ENCODE assay signal across 21 cellular contexts in genomic region chr12:132653567-132654290, GRCh38. TPM values are rescaled to one million over a fixed set of nuclear protein-coding genes. Genes with fewer than 3 reads are reported as not detected.
"Had no signal": no experiment of that assay in that cellular context is flagged by ENCODE, and none has a peak within 500 bp of the region (broad histone marks: within the 10 kb centered on the region; RNA-seq: fewer than 3 reads in every experiment).

No MANE protein-coding gene starts in this region.

- H3K4me3 ChIP-seq: coronary artery had no signal

- H3K27me3 Mint-ChIP-seq: activated naive CD4-positive, alpha-beta T cell treated with anti-CD3 and anti-CD28 coated beads, Interleukin-2, amount 10 ng/mL, durations not matched to agents 7 days and 5 days; brain; central memory CD8-positive, alpha-beta T cell; type B pancreatic cell had no signal

- H3K27ac ChIP-seq: coronary artery, neutrophil had no signal

- H3K9me3 Mint-ChIP-seq: activated naive CD4-positive, alpha-beta T cell treated with anti-CD3 and anti-CD28 coated beads, Interleukin-2, amount 10 ng/mL, durations not matched to agents 7 days and 5 days; brain; central memory CD8-positive, alpha-beta T cell; natural killer cell; T-helper 1 cell treated with Interleukin-12 subunit alpha and Interleukin-12 subunit beta and Interleukin-4 antibody, amounts not matched to agents 30 μg/mL and 1 μg/mL, for 36 hours; type B pancreatic cell had no signal

- H3K4me3 Mint-ChIP-seq: activated naive CD4-positive, alpha-beta T cell treated with anti-CD3 and anti-CD28 coated beads, Interleukin-2, amount 10 ng/mL, durations not matched to agents 7 days and 5 days; brain; central memory CD8-positive, alpha-beta T cell; natural killer cell; T-helper 1 cell treated with Interleukin-12 subunit alpha and Interleukin-12 subunit beta and Interleukin-4 antibody, amounts not matched to agents 30 μg/mL and 1 μg/mL, for 36 hours; type B pancreatic cell had no signal

- H3K4me1 Mint-ChIP-seq: activated naive CD4-positive, alpha-beta T cell treated with anti-CD3 and anti-CD28 coated beads, Interleukin-2, amount 10 ng/mL, durations not matched to agents 7 days and 5 days; brain; central memory CD8-positive, alpha-beta T cell; natural killer cell had no signal

- H3K9me3 ChIP-seq: neutrophil had no signal

- H3K27ac Mint-ChIP-seq: activated naive CD4-positive, alpha-beta T cell treated with anti-CD3 and anti-CD28 coated beads, Interleukin-2, amount 10 ng/mL, durations not matched to agents 7 days and 5 days; brain; natural killer cell; T-helper 1 cell treated with Interleukin-12 subunit alpha and Interleukin-12 subunit beta and Interleukin-4 antibody, amounts not matched to agents 30 μg/mL and 1 μg/mL, for 36 hours; type B pancreatic cell had no signal

- ATAC-seq: left ventricle myocardium superior, natural killer cell had no signal

- DNase-seq: activated CD4-positive, alpha-beta T cell treated with anti-CD3 and anti-CD28 coated beads for 4 hours; activated naive CD4-positive, alpha-beta T cell treated with anti-CD3 and anti-CD28 coated beads, Interleukin-2, amount 10 ng/mL, durations not matched to agents 7 days and 5 days; amniotic stem cell; effector CD8-positive, alpha-beta T cell; kidney glomerular epithelial cell; left ventricle myocardium superior; mesenchymal stem cell; natural killer cell; stimulated activated CD4-positive, alpha-beta T cell treated with anti-CD3 and anti-CD28 coated beads, Interleukin-15, amount 100 ng/mL, for 24 hours; stimulated activated CD4-positive, alpha-beta T cell treated with anti-CD3 and anti-CD28 coated beads, Interleukin-4, amount 100 ng/mL, for 4 hours; stimulated activated CD8-positive, alpha-beta memory T cell treated with anti-CD3 and anti-CD28 coated beads, Interleukin-4, amount 100 ng/mL, for 48 hours; stimulated activated naive CD4-positive, alpha-beta T cell treated with Interleukin-2 at 50 U/mL for 16 hours had no signal

- H3K27me3 ChIP-seq: neutrophil had no signal

RNA-seq across cellular contexts. Expression of gene P2RX2, which starts 35.2 kb away (rescaled TPM):
- total RNA-seq: activated CD8-positive, alpha-beta memory T cell treated with anti-CD3 and anti-CD28 coated beads for 36 hours; fibroblast of villous mesenchyme; left ventricle myocardium superior; natural killer cell; skeletal muscle tissue had no signal

RNA-seq across cellular contexts. Expression of gene LRCOL1, which starts 43.3 kb away (rescaled TPM):
- total RNA-seq: activated CD8-positive, alpha-beta memory T cell treated with anti-CD3 and anti-CD28 coated beads for 36 hours; fibroblast of villous mesenchyme; left ventricle myocardium superior; natural killer cell had no signal
